Comparison of ENCODE assay signal across 8 cellular contexts in the genomic region with DNA sequence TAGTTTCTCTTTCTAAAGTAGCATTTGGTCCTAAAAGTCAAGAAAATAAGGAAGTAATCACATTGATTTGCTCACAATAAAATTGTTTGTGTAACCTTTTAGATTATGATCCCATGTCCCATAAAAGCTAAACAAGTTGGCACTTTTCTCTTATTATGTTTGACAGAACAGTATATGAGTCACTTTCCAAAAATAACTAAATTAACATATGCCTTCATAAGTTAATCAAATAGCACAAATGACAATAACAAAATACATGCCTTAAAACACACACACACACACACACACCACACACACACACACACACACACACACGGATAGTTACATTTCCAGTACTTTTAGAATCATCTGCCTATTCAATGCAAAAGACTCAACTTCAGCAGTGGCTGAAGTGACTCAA. TPM values are rescaled to one million over a fixed set of nuclear protein-coding genes. Genes with fewer than 3 reads are reported as not detected.
A peak's percentile ranks its signal among the peaks of the same experiment; 100 is the strongest.
DNase-seq lines count a peak whose midpoint lies in the region; ATAC-seq and TF ChIP-seq lines count a peak whose summit lies in the region.

No MANE protein-coding gene starts in this region.

- ATAC-seq in CD8-positive, alpha-beta T cell, result no peak
- no peak for ATAC-seq in natural killer cell treated with Interleukin-12 subunit alpha and Interleukin-12 subunit beta and Interleukin-15 and Interleukin-18, amount 100 ng/mL, for 72 hours
- ATAC-seq in GM18520 (IDR thresholded peaks at IDR 0.05; ENCODE audit: unreplicated experiment), result no peak
- no peak for ATAC-seq in HG03442 (IDR thresholded peaks at IDR 0.05; ENCODE audit: unreplicated experiment)

- peaks cover 38% of the 10 kb centered on the region for H3K4me1 ChIP-seq in CD8-positive, alpha-beta T cell (ENCODE audit: insufficient read depth, low read length)

- POLR2A ChIA-PET in CD8-positive, alpha-beta T cell (lab: Charles Lee), result interaction anchor here (0.7 kb wide), 1 partner anchor 155 kb away, joined by 4 read pairs; no protein-coding TSS in a partner anchor

- peaks cover 7% of the 10 kb centered on the region for H3K36me3 ChIP-seq in CD8-positive, alpha-beta T cell (ENCODE audit: insufficient read depth, low read length)

- H3K4me3 ChIP-seq in CD8-positive, alpha-beta T cell (ENCODE audit: low read depth, low read length), result no peak overlapping the region
- H3K4me3 ChIP-seq in choroid plexus epithelial cell (ENCODE audit: low read depth, low read length), result peak overlapping the region; percentile 99

- peak overlapping the region; percentile 97 for H3K4me3 Mint-ChIP-seq in CD8-positive, alpha-beta T cell
- H3K4me3 Mint-ChIP-seq in natural killer cell treated with Interleukin-12 subunit alpha and Interleukin-12 subunit beta and Interleukin-15 and Interleukin-18, amount 100 ng/mL, for 72 hours, result peak overlapping the region; percentile 99

- peak overlapping the region; percentile 16 for H3K27ac Mint-ChIP-seq in CD8-positive, alpha-beta T cell
- peak overlapping the region; percentile 93 to 98 for H3K27ac Mint-ChIP-seq in natural killer cell treated with Interleukin-12 subunit alpha and Interleukin-12 subunit beta and Interleukin-15 and Interleukin-18, amount 100 ng/mL, for 72 hours

- no peak for TF ChIP-seq CTCF in CD8-positive, alpha-beta T cell (IDR thresholded peaks at IDR 0.05)
- TF ChIP-seq CTCF in choroid plexus epithelial cell (conservative IDR thresholded peaks at IDR 0.05; ENCODE audit: low read depth, low read length) (no peak), GM10266 (IDR thresholded peaks at IDR 0.05; ENCODE audit: control insufficient read depth, insufficient read depth, low read depth, missing control alignments) (no peak)

- no peak for DNase-seq in CD8-positive, alpha-beta T cell
- peak; percentile 13 to 19 for DNase-seq in Kasumi-1 (lab: John Stamatoyannopoulos, UW)
- peak; percentile 29 for DNase-seq in choroid plexus epithelial cell (ENCODE audit: low read depth)
- no peak for DNase-seq in natural killer cell treated with Interleukin-12 subunit alpha and Interleukin-12 subunit beta and Interleukin-15 and Interleukin-18, amount 100 ng/mL, for 72 hours (ENCODE audit: low spot score)
- DNase-seq in NCI-H2029 (lab: John Stamatoyannopoulos, UW), result no peak
- DNase-seq in GM10266 (ENCODE audit: extremely low spot score), result no peak

- intact Hi-C loops in CD8-positive, alpha-beta T cell (cut with DNase I, micrococcal nuclease), result loop anchor here (1.0 to 10.0 kb wide), 8 partner anchors 9 to 1668 kb away; a partner anchor contains a TSS

- H3K9me3 Mint-ChIP-seq in CD8-positive, alpha-beta T cell, result no peaks in the 10 kb centered on the region
- no peaks in the 10 kb centered on the region for H3K9me3 Mint-ChIP-seq in natural killer cell treated with Interleukin-12 subunit alpha and Interleukin-12 subunit beta and Interleukin-15 and Interleukin-18, amount 100 ng/mL, for 72 hours

- H3K27me3 ChIP-seq in CD8-positive, alpha-beta T cell (ENCODE audit: insufficient read depth, low read length), result no peaks in the 10 kb centered on the region

- H3K27ac ChIP-seq in CD8-positive, alpha-beta T cell (ENCODE audit: low read depth, low read length), result no peak overlapping the region

- H3K27me3 Mint-ChIP-seq in CD8-positive, alpha-beta T cell (ENCODE audit: low read depth), result no peaks in the 10 kb centered on the region
- H3K27me3 Mint-ChIP-seq in natural killer cell treated with Interleukin-12 subunit alpha and Interleukin-12 subunit beta and Interleukin-15 and Interleukin-18, amount 100 ng/mL, for 72 hours, result no peaks in the 10 kb centered on the region

- peaks cover 50% of the 10 kb centered on the region for H3K36me3 Mint-ChIP-seq in CD8-positive, alpha-beta T cell
- peaks cover 19% of the 10 kb centered on the region for H3K36me3 Mint-ChIP-seq in natural killer cell treated with Interleukin-12 subunit alpha and Interleukin-12 subunit beta and Interleukin-15 and Interleukin-18, amount 100 ng/mL, for 72 hours

- no peaks in the 10 kb centered on the region for H3K9me3 ChIP-seq in CD8-positive, alpha-beta T cell (ENCODE audit: low read length)

- H3K4me1 Mint-ChIP-seq in CD8-positive, alpha-beta T cell (ENCODE audit: low read depth), result peaks cover 67% of the 10 kb centered on the region
- H3K4me1 Mint-ChIP-seq in natural killer cell treated with Interleukin-12 subunit alpha and Interleukin-12 subunit beta and Interleukin-15 and Interleukin-18, amount 100 ng/mL, for 72 hours (ENCODE audit: low read depth in 2 of 2), result peaks cover 38 to 52% of the 10 kb centered on the region in 2 donors

- CTCF ChIA-PET in CD8-positive, alpha-beta T cell (lab: Charles Lee), result interaction anchor here (0.6 kb wide), 1 partner anchor 196 kb away, joined by 3 read pairs; no protein-coding TSS in a partner anchor

RNA-seq across cellular contexts. Expression of a gene that starts 2.8 kb away (rescaled TPM):
- total RNA-seq in CD8-positive, alpha-beta T cell, result 10 to 100 TPM; 85.3 to 85.9 TPM
- total RNA-seq in natural killer cell treated with Interleukin-12 subunit alpha and Interleukin-12 subunit beta and Interleukin-15 and Interleukin-18, amount 100 ng/mL, for 72 hours, result 100 to 1,000 TPM in 1 of 2 donors, 10 to 100 TPM in 1; 75.8 to 129 TPM

Comparison
In these comparisons a context has a peak if more than half of its experiments do, and no peak if none do; other contexts are left out.
1. DNase-seq: peak in Kasumi-1 (2 of 2) and choroid plexus epithelial cell (single experiment); none in CD8-positive, alpha-beta T cell (0 of 7), natural killer cell treated with Interleukin-12 subunit alpha and Interleukin-12 subunit beta and Interleukin-15 and Interleukin-18, amount 100 ng/mL, for 72 hours (single experiment), NCI-H2029 (single experiment) and GM10266 (single experiment).